8 cellular contexts compared by ENCODE assay signal in genomic region chr7:130982160-130982638, GRCh38.
A peak's percentile ranks its signal among the peaks of the same experiment; 100 is the strongest.
DNase-seq lines count a peak whose midpoint lies in the region; ATAC-seq, FAIRE-seq and TF ChIP-seq lines count a peak whose summit lies in the region.

No MANE protein-coding gene starts in this region.

- no peaks in the 10 kb centered on the region for H3K27me3 Mint-ChIP-seq in activated naive CD4-positive, alpha-beta T cell treated with anti-CD3 and anti-CD28 coated beads for 36 hours (ENCODE audit: low read depth)
- no peaks in the 10 kb centered on the region for H3K27me3 Mint-ChIP-seq in naive thymus-derived CD8-positive, alpha-beta T cell

- H3K9me3 Mint-ChIP-seq in activated naive CD4-positive, alpha-beta T cell treated with anti-CD3 and anti-CD28 coated beads for 36 hours: no peaks in the 10 kb centered on the region
- no peaks in the 10 kb centered on the region for H3K9me3 Mint-ChIP-seq in naive thymus-derived CD8-positive, alpha-beta T cell

- H3K56ac ChIP-seq in H1 (replicated peaks; ENCODE audit: insufficient read length, low read depth, low read length): no peak overlapping the region

- H3K4ac ChIP-seq in H1 (replicated peaks; ENCODE audit: insufficient read length, low read depth, low read length): no peak overlapping the region

- no peak overlapping the region for H3K9ac ChIP-seq in H1 (replicated peaks in 1 of 4; ENCODE audit: extremely low read depth in 1 of 4, low read depth in 3 of 4, low read length in 3 of 4)

- TF ChIP-seq POLR2A in H1 (IDR thresholded peaks at IDR 0.05; ENCODE audit: control extremely low read depth in 1 of 2, low read depth in 2 of 2, low read length in 2 of 2): no peak

- H4K91ac ChIP-seq in H1 (replicated peaks; ENCODE audit: insufficient read length, low read length): no peak overlapping the region

- H3K4me1 ChIP-seq in OCI-LY7 (ENCODE audit: insufficient read depth, low read length, poor library complexity, severe bottlenecking) (peaks cover 3% of the 10 kb centered on the region), H1 (replicated peaks in 1 of 4; ENCODE audit: control insufficient read depth in 3 of 4, insufficient read depth in 4 of 4, low read length in 3 of 4) (no peaks in the 10 kb centered on the region; a peak in 1 of 7 replicates)

- no peak overlapping the region for H2BK12ac ChIP-seq in H1 (ENCODE audit: low read depth, low read length)

- no peaks in the 10 kb centered on the region; the same call in 1 of the 2 replicates for H3K79me1 ChIP-seq in H1 (ENCODE audit: low read depth, low read length)

- H3K4me2 ChIP-seq in OCI-LY7 (ENCODE audit: low read length): no peak overlapping the region
- H3K4me2 ChIP-seq in H1 (ENCODE audit: insufficient read depth in 1 of 2, low read depth in 2 of 2, low read length in 2 of 2): no peak overlapping the region

- H3K36me3 Mint-ChIP-seq in activated naive CD4-positive, alpha-beta T cell treated with anti-CD3 and anti-CD28 coated beads for 36 hours (ENCODE audit: low read depth): no peaks in the 10 kb centered on the region
- H3K36me3 Mint-ChIP-seq in naive thymus-derived CD8-positive, alpha-beta T cell: peaks cover 0 to 34% (median 1%) of the 10 kb centered on the region in 3 donors

- H3K14ac ChIP-seq in H1 (ENCODE audit: insufficient read length): no peak overlapping the region

- H3K23me2 ChIP-seq in H1 (ENCODE audit: low read depth, low read length): no peaks in the 10 kb centered on the region

- H2AFZ ChIP-seq in OCI-LY7 (ENCODE audit: low read length) (no peak overlapping the region), H1 (ENCODE audit: low read length) (no peak overlapping the region)

- POLR2A ChIA-PET in OCI-LY7 (lab: Charles Lee): interaction anchor here (1.1 to 1.5 kb wide), 7 partner anchors 11 to 445 kb away, joined by 3 to 6 read pairs (median 4); no protein-coding TSS in a partner anchor
- POLR2A ChIA-PET in H1 (lab: Charles Lee; ENCODE audit: partially characterized antibody): no interaction called here
- POLR2A ChIA-PET in naive thymus-derived CD8-positive, alpha-beta T cell (lab: Charles Lee): interaction anchor here (0.6 to 1.5 kb wide), 6 partner anchors 13 to 484 kb away, joined by 3 to 4 read pairs (median 4); partner anchors contain the start of gene MKLN1

- H4K5ac ChIP-seq in H1 (ENCODE audit: insufficient read length, low read depth, low read length): no peak overlapping the region

- H2BK5ac ChIP-seq in H1 (ENCODE audit: low read depth, low read length): no peak overlapping the region

- H3K4me3 ChIP-seq in OCI-LY7 (ENCODE audit: low read depth, low read length, poor library complexity, severe bottlenecking): no peak overlapping the region
- no peak overlapping the region for H3K4me3 ChIP-seq in H1 (ENCODE audit: extremely low read depth in 1 of 4, insufficient read depth in 2 of 4, low read depth in 3 of 4, low read length in 4 of 4)

- H3K9me2 ChIP-seq in OCI-LY7 (ENCODE audit: insufficient read depth, low read length): no peaks in the 10 kb centered on the region

- H2BK20ac ChIP-seq in H1 (ENCODE audit: low read length): no peak overlapping the region

- H3K4me1 Mint-ChIP-seq in activated naive CD4-positive, alpha-beta T cell treated with anti-CD3 and anti-CD28 coated beads for 36 hours (ENCODE audit: low read depth): peaks cover 55% of the 10 kb centered on the region
- H3K4me1 Mint-ChIP-seq in naive thymus-derived CD8-positive, alpha-beta T cell: peaks cover 35 to 46% (median 41%) of the 10 kb centered on the region in 4 donors

- no peak overlapping the region for H2BK120ac ChIP-seq in H1 (replicated peaks; ENCODE audit: low read depth, low read length)

- H2AK5ac ChIP-seq in H1 (ENCODE audit: low read depth, low read length): no peak overlapping the region

- intact Hi-C loops in activated naive CD4-positive, alpha-beta T cell treated with anti-CD3 and anti-CD28 coated beads for 36 hours (cut with micrococcal nuclease): loop anchor here (1.0 to 2.0 kb wide), 6 partner anchors 15 to 531 kb away; no protein-coding TSS in a partner anchor
- intact Hi-C loops in OCI-LY7 (cut with micrococcal nuclease; ENCODE audit: unreplicated experiment): loop anchor here (2.0 to 10.0 kb wide), 4 partner anchors 59 to 443 kb away; no protein-coding TSS in a partner anchor

- H3K23ac ChIP-seq in H1 (ENCODE audit: insufficient read length): no peak overlapping the region

- CTCF ChIA-PET in activated naive CD4-positive, alpha-beta T cell treated with anti-CD3 and anti-CD28 coated beads for 36 hours (lab: Charles Lee): interaction anchor here (0.6 to 6.3 kb wide), 38 partner anchors 8 to 441 kb away, joined by 3 to 72 read pairs (median 6); no protein-coding TSS in a partner anchor
- CTCF ChIA-PET in OCI-LY7 (lab: Charles Lee; ENCODE audit: unreplicated experiment) (interaction anchor here (0.7 to 2.3 kb wide), 6 partner anchors 11 to 85 kb away, joined by 3 to 10 read pairs (median 6); no protein-coding TSS in a partner anchor), H1 (lab: Charles Lee; ENCODE audit: partially characterized antibody) (interaction anchor here (0.6 to 3.3 kb wide), 58 partner anchors 8 to 745 kb away, joined by 3 to 55 read pairs (median 4); no protein-coding TSS in a partner anchor)

- DNase-seq in activated naive CD4-positive, alpha-beta T cell treated with anti-CD3 and anti-CD28 coated beads for 36 hours: peak; percentile 54
- no peak for DNase-seq in activated naive CD4-positive, alpha-beta T cell treated with anti-CD3 and anti-CD28 coated beads, Interleukin-2, amount 50 U/mL, for 16 hours
- peak; percentile 40 for DNase-seq in OCI-LY7 (ENCODE audit: low spot score)
- DNase-seq in H1 (ENCODE audit: low read depth in 1 of 2, low spot score in 2 of 2): no peak
- DNase-seq in naive thymus-derived CD8-positive, alpha-beta T cell: peak in 6 of 10 donors; percentile 15 to 62 (median 42)
- no peak for DNase-seq in globus pallidus (ENCODE audit: low spot score)
- DNase-seq in amygdala (lab: John Stamatoyannopoulos, UW): no peak

- H3K9me3 ChIP-seq in OCI-LY7 (ENCODE audit: low read length) (no peaks in the 10 kb centered on the region), H1 (ENCODE audit: insufficient read depth in 2 of 2, low read depth in 1 of 2, low read length in 1 of 2) (no peaks in the 10 kb centered on the region)

- peak; percentile 79 for ATAC-seq in HG03354 (IDR thresholded peaks at IDR 0.05; ENCODE audit: poor library complexity, severe bottlenecking, unreplicated experiment)
- ATAC-seq in naive thymus-derived CD8-positive, alpha-beta T cell: peak; percentile 71 to 72

- TF ChIP-seq EP300 in H1 (IDR thresholded peaks at IDR 0.05; ENCODE audit: borderline replicate concordance in 1 of 2, low read depth in 2 of 2, low read length in 2 of 2): no peak

- TF ChIP-seq RAD21 in H1 (IDR thresholded peaks at IDR 0.05 in 1 of 2, conservative IDR thresholded peaks at IDR 0.05 in 1 of 2; ENCODE audit: low read depth in 2 of 2, low read length in 2 of 2): peak; percentile 78 to 79

- H2BK15ac ChIP-seq in H1 (ENCODE audit: low read length): no peak overlapping the region

- TF ChIP-seq CTCF in OCI-LY7 (conservative IDR thresholded peaks at IDR 0.05; ENCODE audit: low read length) (peak; percentile 83), H1 (IDR thresholded peaks at IDR 0.05; ENCODE audit: control extremely low read depth in 1 of 3, insufficient read depth in 1 of 3, low read depth in 1 of 3, low read length in 3 of 3) (peak in 2 of 3 experiments; percentile 69 to 83; a peak in 3 of 4 replicates)

- no peak overlapping the region for H4K8ac ChIP-seq in H1 (ENCODE audit: extremely low read depth, insufficient read depth, low read length)

- no peak overlapping the region for H3K18ac ChIP-seq in H1 (ENCODE audit: extremely low read depth, low read length)

- H3K36me3 ChIP-seq in OCI-LY7 (ENCODE audit: insufficient read depth, low read length): peaks cover 36% of the 10 kb centered on the region
- no peaks in the 10 kb centered on the region for H3K36me3 ChIP-seq in H1 (ENCODE audit: control insufficient read depth in 2 of 4, insufficient read depth in 4 of 4, low read length in 3 of 4)

- H3K27ac ChIP-seq in OCI-LY7 (ENCODE audit: low read depth, low read length, poor library complexity, severe bottlenecking) (peak overlapping the region; percentile 16), H1 (ENCODE audit: low read depth, low read length) (no peak overlapping the region)

- no TSS peak for BruUV-seq in OCI-LY7 (replicated peaks; lab: Mats Ljungman, UMichigan)

- no peak overlapping the region for H3K4me3 Mint-ChIP-seq in activated naive CD4-positive, alpha-beta T cell treated with anti-CD3 and anti-CD28 coated beads for 36 hours
- H3K4me3 Mint-ChIP-seq in naive thymus-derived CD8-positive, alpha-beta T cell: no peak overlapping the region

- H3K27me3 ChIP-seq in H1 (replicated peaks in 1 of 4; ENCODE audit: control insufficient read depth in 3 of 4, extremely low read depth in 1 of 4, insufficient read depth in 3 of 4, low read length in 3 of 4): no peaks in the 10 kb centered on the region

- WGBS in H1 (ENCODE audit: extremely low coverage in 1 of 2, insufficient coverage in 1 of 2, insufficient read length in 1 of 2, insufficient replicate concordance in 2 of 2, low coverage in 1 of 2, low lambda C conversion rate in 2 of 2, missing lambda C conversion rate in 1 of 2), 2 experiments: 50% methylated on average over 3 of the region's 3 CpGs; no CpG with 5 or more reads in 1 of the 2 experiments

- H4K20me1 ChIP-seq in OCI-LY7 (ENCODE audit: insufficient read depth, low read length) (no peaks in the 10 kb centered on the region), H1 (replicated peaks in 1 of 2; ENCODE audit: control insufficient read depth in 1 of 2, insufficient read depth in 2 of 2, low read length in 2 of 2) (no peaks in the 10 kb centered on the region)

- H3K79me2 ChIP-seq in OCI-LY7 (ENCODE audit: insufficient read depth, low read depth, low read length) (no peaks in the 10 kb centered on the region), H1 (ENCODE audit: control insufficient read depth in 1 of 2, insufficient read depth in 2 of 2, low read length in 2 of 2) (no peaks in the 10 kb centered on the region)

- H3K27ac Mint-ChIP-seq in activated naive CD4-positive, alpha-beta T cell treated with anti-CD3 and anti-CD28 coated beads for 36 hours: no peak overlapping the region
- H3K27ac Mint-ChIP-seq in naive thymus-derived CD8-positive, alpha-beta T cell: no peak overlapping the region

- peak; percentile 82 for FAIRE-seq in H1 (lab: Jason Lieb, UNC)

TF ChIP-seq in H1, 55 proteins besides CTCF, POLR2A, EP300 and RAD21:
- no peak for TF ChIP-seq POLR2AphosphoS5 (IDR thresholded peaks at IDR 0.05; ENCODE audit: low read depth, low read length)
- TF ChIP-seq CBX8 (IDR thresholded peaks at IDR 0.05; ENCODE audit: borderline replicate concordance, low read depth, low read length): no peak
- TF ChIP-seq TEAD4 (IDR thresholded peaks at IDR 0.05; ENCODE audit: low read depth, low read length): 0 out of 2 replicates have a peak, but pooled peaks have one; percentile 22
- TF ChIP-seq YY1 (IDR thresholded peaks at IDR 0.05; ENCODE audit: low read depth, low read length): no peak
- no peak for TF ChIP-seq SP2 (IDR thresholded peaks at IDR 0.05; ENCODE audit: low read length)
- TF ChIP-seq CBX5 (IDR thresholded peaks at IDR 0.05; ENCODE audit: low read depth, low read length): no peak
- TF ChIP-seq BRCA1 (IDR thresholded peaks at IDR 0.05; ENCODE audit: low read depth, low read length): no peak
- 0 out of 2 replicates have a peak, but pooled peaks have one; percentile 38 for TF ChIP-seq BACH1 (IDR thresholded peaks at IDR 0.05; ENCODE audit: low read length)

Comparison
In these comparisons a context has a peak if more than half of its experiments do, and no peak if none do; other contexts are left out.
1. DNase-seq: peak in activated naive CD4-positive, alpha-beta T cell treated with anti-CD3 and anti-CD28 coated beads for 36 hours (single experiment), OCI-LY7 (single experiment) and naive thymus-derived CD8-positive, alpha-beta T cell (6 of 10); none in activated naive CD4-positive, alpha-beta T cell treated with anti-CD3 and anti-CD28 coated beads, Interleukin-2, amount 50 U/mL, for 16 hours (single experiment), H1 (0 of 2), globus pallidus (single experiment) and amygdala (0 of 56).